1 cellular context compared by ENCODE assay signal in genomic region chr13:75704194-75704941, GRCh38.
TF ChIP-seq lines count a peak whose summit lies in the region.

No MANE protein-coding gene starts in this region.

TF ChIP-seq in SK-N-SH treated with all-trans-retinoic acid at 6 μM for 48 hours, 23 proteins besides CTCF, POLR2A, EP300 and RAD21 (continued from another document):
- TF ChIP-seq TCF4 (CRISPR knock-in tag; IDR thresholded peaks at IDR 0.05; ENCODE audit: borderline replicate concordance) = no peak
- TF ChIP-seq ESRRG (CRISPR knock-in tag; IDR thresholded peaks at IDR 0.05) = no peak
TF ChIP-seq in SK-N-SH treated with all-trans-retinoic acid at 6 μM for 48 hours: peak in this region for 0.
